In genomic region chrX:640641-641040, GRCh38 we compare ENCODE assay signal across 36 cellular contexts. TPM values are rescaled to one million over a fixed set of nuclear protein-coding genes. Genes with fewer than 3 reads are reported as not detected.
"Had no signal": no experiment of that assay in that cellular context is flagged by ENCODE, and none has a peak within 500 bp of the region (broad histone marks: within the 10 kb centered on the region; RNA-seq: fewer than 3 reads in every experiment).

No MANE protein-coding gene starts in this region.

- H3K4me1 ChIP-seq: colonic mucosa, foreskin keratinocyte, parathyroid adenoma, right lobe of liver, testis, uterus had no signal

- ATAC-seq: foreskin keratinocyte; gastroesophageal sphincter; heart left ventricle; left cardiac atrium; left lung; naive thymus-derived CD8-positive, alpha-beta T cell; right lobe of liver; stimulated activated effector memory CD8-positive, alpha-beta T cell treated with anti-CD3 and anti-CD28 coated beads, Interleukin-12 subunit alpha, Interleukin-12 subunit beta, amount 100 ng/mL, for 72 hours had no signal

- FAIRE-seq: endothelial cell of umbilical vein, islet of Langerhans had no signal

- DNase-seq: colonic mucosa; effector memory CD4-positive, alpha-beta T cell; foreskin keratinocyte; left cardiac atrium; left lung; mesenchymal stem cell; midbrain; nephron progenitor cell; occipital lobe; stimulated activated CD4-positive, alpha-beta T cell treated with anti-CD3 and anti-CD28 coated beads, Interleukin-12 subunit alpha, Interleukin-12 subunit beta, amount 100 ng/mL, for 4 hours; stimulated activated CD4-positive, alpha-beta T cell treated with anti-CD3 and anti-CD28 coated beads, Interleukin-2, amount 100 ng/mL, for 24 hours; stimulated activated CD4-positive, alpha-beta T cell treated with anti-CD3 and anti-CD28 coated beads, Interleukin-4, amount 100 ng/mL, for 24 hours; stimulated activated naive CD4-positive, alpha-beta T cell treated with Interleukin-2 at 50 U/mL for 16 hours; substantia nigra; testis; tibial artery; upper lobe of left lung; uterus had no signal

- H3K27me3 ChIP-seq: testis had no signal

- H3K27ac ChIP-seq: colonic mucosa, esophagus muscularis mucosa, foreskin keratinocyte, gastroesophageal sphincter, heart left ventricle, hepatocyte, left lung, parathyroid adenoma, right lobe of liver, testis, tibial artery, upper lobe of left lung, uterus had no signal

- H3K9me3 ChIP-seq: colonic mucosa, esophagus muscularis mucosa, gastroesophageal sphincter, heart left ventricle, left lung, right lobe of liver, testis, tibial artery, upper lobe of left lung, uterus had no signal

- H3K36me3 ChIP-seq: colonic mucosa, esophagus muscularis mucosa, gastroesophageal sphincter, heart left ventricle, left lung, right lobe of liver, tibial artery, upper lobe of left lung, uterus had no signal

- H3K4me3 ChIP-seq: colonic mucosa, esophagus muscularis mucosa, gastroesophageal sphincter, heart left ventricle, hepatocyte, left lung, right lobe of liver, smooth muscle cell, testis, tibial artery, upper lobe of left lung, uterus had no signal

- H3K79me2 ChIP-seq: hepatocyte, parathyroid adenoma had no signal

- H3K4me2 ChIP-seq: hepatocyte, smooth muscle cell had no signal

- H2AFZ ChIP-seq: hepatocyte, parathyroid adenoma had no signal

- H3K9ac ChIP-seq: parathyroid adenoma had no signal

RNA-seq across cellular contexts. Expression of gene SHOX, which starts 10.1 kb away (rescaled TPM):
- total RNA-seq: chondrocyte; endothelial cell of umbilical vein; epithelial cell of proximal tubule; fibroblast of lung; foreskin keratinocyte; gastroesophageal sphincter; heart left ventricle; kidney epithelial cell; left cardiac atrium; left lung; lung microvascular endothelial cell; myocyte; naive thymus-derived CD8-positive, alpha-beta T cell; progenitor cell of endocrine pancreas; right lobe of liver; smooth muscle cell; upper lobe of left lung; uterus had no signal
- polyA plus RNA-seq: endothelial cell of umbilical vein; fibroblast of lung; foreskin keratinocyte; heart left ventricle; hepatocyte; naive thymus-derived CD8-positive, alpha-beta T cell; smooth muscle cell had no signal
